11 cellular contexts compared by ENCODE assay signal in the genomic region with DNA sequence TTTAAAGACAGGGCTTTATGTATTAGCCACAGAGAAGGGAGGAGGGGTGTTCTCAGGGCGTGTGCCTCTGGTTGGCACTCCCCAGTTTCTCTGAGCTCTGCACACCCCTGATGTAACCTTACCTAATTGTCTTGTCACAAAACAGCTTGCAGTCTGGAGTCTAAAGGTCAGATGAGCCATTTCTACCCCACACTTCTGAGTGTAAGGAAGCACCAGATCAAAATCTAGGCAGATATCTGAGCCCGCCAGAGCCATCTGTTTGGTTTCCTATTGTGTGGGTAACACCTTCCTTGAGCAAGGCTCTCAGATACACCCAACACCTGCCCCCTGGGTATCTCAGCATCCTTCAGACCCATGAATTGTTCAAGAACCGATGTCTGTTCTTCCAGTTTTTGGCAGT. TPM values are rescaled to one million over a fixed set of nuclear protein-coding genes. Genes with fewer than 3 reads are reported as not detected.
DNase-seq lines count a peak whose midpoint lies in the region; ATAC-seq and TF ChIP-seq lines count a peak whose summit lies in the region.
"Had no signal": no experiment of that assay in that cellular context is flagged by ENCODE, and none has a peak within 500 bp of the region (broad histone marks: within the 10 kb centered on the region; RNA-seq: fewer than 3 reads in every experiment).

No MANE protein-coding gene starts in this region.

- H3K27ac ChIP-seq in 22Rv1 (peak overlapping the region; percentile 68), right lobe of liver (peak overlapping the region in 2 of 3 donors; percentile 12 to 40), dorsolateral prefrontal cortex (peak overlapping the region in 18 of 59 donors; percentile 11 to 65 (median 32))

- TF ChIP-seq POLR2A in right lobe of liver (IDR thresholded peaks at IDR 0.05): no peak

- no peaks in the 10 kb centered on the region for H3K36me3 ChIP-seq in right lobe of liver

- ATAC-seq in HG03175 (IDR thresholded peaks at IDR 0.05; ENCODE audit: unreplicated experiment) (peak; percentile 27), right lobe of liver (peak; percentile 21 to 44 (median 36)), GM19455 (IDR thresholded peaks at IDR 0.05; ENCODE audit: unreplicated experiment) (no peak), GM19467 (IDR thresholded peaks at IDR 0.05; ENCODE audit: unreplicated experiment) (no peak)
- ATAC-seq in activated CD8-positive, alpha-beta memory T cell treated with anti-CD3 and anti-CD28 coated beads, Interleukin-2, amount 10 ng/mL, durations not matched to agents 7 days and 5 days: peak; percentile 70

- peaks cover 0 to 18% (median 5%) of the 10 kb centered on the region in 4 donors for H3K4me1 ChIP-seq in right lobe of liver

- no peaks in the 10 kb centered on the region for H3K36me3 Mint-ChIP-seq in activated CD8-positive, alpha-beta memory T cell treated with anti-CD3 and anti-CD28 coated beads, Interleukin-2, amount 10 ng/mL, durations not matched to agents 7 days and 5 days

- CTCF ChIA-PET in activated CD8-positive, alpha-beta memory T cell treated with anti-CD3 and anti-CD28 coated beads, Interleukin-2, amount 10 ng/mL, durations not matched to agents 7 days and 5 days (lab: Charles Lee): interaction anchor here (0.7 kb wide), 1 partner anchor 197 kb away, joined by 3 read pairs; no protein-coding TSS in a partner anchor

- peaks cover 38% of the 10 kb centered on the region for H3K4me1 Mint-ChIP-seq in activated CD8-positive, alpha-beta memory T cell treated with anti-CD3 and anti-CD28 coated beads, Interleukin-2, amount 10 ng/mL, durations not matched to agents 7 days and 5 days

- H3K27ac Mint-ChIP-seq in activated CD8-positive, alpha-beta memory T cell treated with anti-CD3 and anti-CD28 coated beads, Interleukin-2, amount 10 ng/mL, durations not matched to agents 7 days and 5 days: no peak overlapping the region

- H3K9me3 Mint-ChIP-seq in activated CD8-positive, alpha-beta memory T cell treated with anti-CD3 and anti-CD28 coated beads, Interleukin-2, amount 10 ng/mL, durations not matched to agents 7 days and 5 days (ENCODE audit: low read depth): no peaks in the 10 kb centered on the region

- peak; percentile 72 for DNase-seq in activated CD8-positive, alpha-beta memory T cell treated with anti-CD3 and anti-CD28 coated beads, Interleukin-2, amount 10 ng/mL, durations not matched to agents 7 days and 5 days
- no peak for DNase-seq in right lobe of liver
- DNase-seq in dorsolateral prefrontal cortex: no peak
- no peak for DNase-seq in cerebellum (ENCODE audit: low spot score)
- DNase-seq: cortex of kidney had no signal

- H3K4me3 ChIP-seq in right lobe of liver (no peak overlapping the region), dorsolateral prefrontal cortex (no peak overlapping the region)

- no peak for TF ChIP-seq CTCF in 22Rv1 (IDR thresholded peaks at IDR 0.05)
- TF ChIP-seq CTCF in right lobe of liver (IDR thresholded peaks at IDR 0.05): no peak
- TF ChIP-seq CTCF in dorsolateral prefrontal cortex (IDR thresholded peaks at IDR 0.05 in 54 of 56, conservative IDR thresholded peaks at IDR 0.05 in 2 of 56; ENCODE audit: low read depth in 1 of 56, partially characterized antibody in 56 of 56): no peak

- H3K9me3 ChIP-seq in right lobe of liver: no peaks in the 10 kb centered on the region

- H3K27me3 Mint-ChIP-seq in activated CD8-positive, alpha-beta memory T cell treated with anti-CD3 and anti-CD28 coated beads, Interleukin-2, amount 10 ng/mL, durations not matched to agents 7 days and 5 days: peaks cover 13% of the 10 kb centered on the region

- intact Hi-C loops in right lobe of liver (cut with DNase I) (no loop called here), dorsolateral prefrontal cortex (cut with DNase I) (no loop called here)

- no peak overlapping the region for H3K4me3 Mint-ChIP-seq in activated CD8-positive, alpha-beta memory T cell treated with anti-CD3 and anti-CD28 coated beads, Interleukin-2, amount 10 ng/mL, durations not matched to agents 7 days and 5 days

- 49% methylated on average over 3 of the region's 3 CpGs for WGBS in right lobe of liver (ENCODE audit: insufficient coverage, low coverage, low lambda C conversion rate, missing lambda C conversion rate)

- H3K27me3 ChIP-seq in right lobe of liver: no peaks in the 10 kb centered on the region
- H3K27me3 ChIP-seq in dorsolateral prefrontal cortex: no peaks in the 10 kb centered on the region

RNA-seq across cellular contexts. Expression of gene CDH1, which starts 15.5 kb away (rescaled TPM):
- under 1 TPM; 0.06 to 0.09 TPM for total RNA-seq in activated CD8-positive, alpha-beta memory T cell treated with anti-CD3 and anti-CD28 coated beads, Interleukin-2, amount 10 ng/mL, durations not matched to agents 7 days and 5 days
- total RNA-seq in right lobe of liver: 100 to 1,000 TPM in 1 of 6 experiments, 10 to 100 TPM in 5; 54.3 to 130 (median 76.5) TPM
- total RNA-seq in dorsolateral prefrontal cortex: 10 to 100 TPM in 20 of 120 experiments, 1 to 10 TPM in 97, under 1 TPM in 3; 0.82 to 20.2 (median 5.1) TPM
- 2.0 TPM for total RNA-seq in cerebellum
- total RNA-seq: LHCN-M2, osteocyte had no signal

Comparison
In these comparisons a context has a peak if more than half of its experiments do, and no peak if none do; other contexts are left out.
1. ATAC-seq: peak in HG03175 (single experiment), activated CD8-positive, alpha-beta memory T cell treated with anti-CD3 and anti-CD28 coated beads, Interleukin-2, amount 10 ng/mL, durations not matched to agents 7 days and 5 days (single experiment) and right lobe of liver (4 of 4); none in GM19455 (single experiment) and GM19467 (single experiment).